Comparison of ENCODE assay signal across 8 cellular contexts in genomic region chr6:138593100-138593877, GRCh38.
DNase-seq lines count a peak whose midpoint lies in the region; ATAC-seq and TF ChIP-seq lines count a peak whose summit lies in the region.

No MANE protein-coding gene starts in this region.

- H3K9me3 ChIP-seq in HUES6 (ENCODE audit: control insufficient read depth, insufficient read depth, low read depth, low read length): no peaks in the 10 kb centered on the region
- no peaks in the 10 kb centered on the region for H3K9me3 ChIP-seq in uterus

- H3K4me1 ChIP-seq in HUES6 (ENCODE audit: control insufficient read depth, insufficient read depth, low read length) (peaks cover 59% of the 10 kb centered on the region), uterus (no peaks in the 10 kb centered on the region)

- intact Hi-C loops in uterus (cut with DNase I; ENCODE audit: low total_unique reads): loop anchor here (10.0 kb wide), 1 partner anchor 172 kb away; no protein-coding TSS in a partner anchor

- no peaks in the 10 kb centered on the region for H3K9me3 Mint-ChIP-seq in WTC11
- no peaks in the 10 kb centered on the region for H3K9me3 Mint-ChIP-seq in naive thymus-derived CD8-positive, alpha-beta T cell

- CTCF ChIA-PET in WTC11 (lab: Charles Lee): interaction anchor here (1.2 to 1.8 kb wide), 2 partner anchors 99 to 164 kb away, joined by 3 to 18 read pairs; no protein-coding TSS in a partner anchor

- H3K27me3 ChIP-seq in HUES6 (ENCODE audit: control insufficient read depth, insufficient read depth, low read length) (no peaks in the 10 kb centered on the region), uterus (no peaks in the 10 kb centered on the region)

- H3K27me3 Mint-ChIP-seq in WTC11 (ENCODE audit: low read depth): no peaks in the 10 kb centered on the region
- H3K27me3 Mint-ChIP-seq in naive thymus-derived CD8-positive, alpha-beta T cell: peaks cover 0 to 3% (median 0%) of the 10 kb centered on the region in 5 donors

- POLR2A ChIA-PET in WTC11 (lab: Charles Lee): no interaction called here
- POLR2A ChIA-PET in naive thymus-derived CD8-positive, alpha-beta T cell (lab: Charles Lee): no interaction called here

- peak; percentile 78 for ATAC-seq in GM21737 (IDR thresholded peaks at IDR 0.05; ENCODE audit: unreplicated experiment)
- ATAC-seq in WTC11: peak; percentile 20
- ATAC-seq in naive thymus-derived CD8-positive, alpha-beta T cell: peak; percentile 76 to 77

- peaks cover 78% of the 10 kb centered on the region for H3K4me1 Mint-ChIP-seq in WTC11
- H3K4me1 Mint-ChIP-seq in naive thymus-derived CD8-positive, alpha-beta T cell: peaks cover 10 to 26% (median 21%) of the 10 kb centered on the region in 4 donors

- peak overlapping the region; percentile 30 for H3K4me3 ChIP-seq in HUES6 (ENCODE audit: low read depth, low read length)
- H3K4me3 ChIP-seq in epithelial cell of esophagus (ENCODE audit: low read length): no peak overlapping the region
- no peak overlapping the region for H3K4me3 ChIP-seq in uterus

- DNase-seq in GM04504 (ENCODE audit: low read depth) (peak; percentile 97), WTC11 (ENCODE audit: low spot score) (no peak), epithelial cell of esophagus (ENCODE audit: low read depth) (peak; percentile 94), uterus (peak; percentile 29 to 65), NCI-H1436 (lab: John Stamatoyannopoulos, UW) (no peak)
- DNase-seq in naive thymus-derived CD8-positive, alpha-beta T cell: peak in 1 of 10 donors; percentile 3

- peak overlapping the region; percentile 88 for H3K27ac ChIP-seq in HUES6 (ENCODE audit: low read depth, low read length)
- H3K27ac ChIP-seq in uterus: peak overlapping the region; percentile 46 to 67

- no peaks in the 10 kb centered on the region for H3K36me3 Mint-ChIP-seq in WTC11
- H3K36me3 Mint-ChIP-seq in naive thymus-derived CD8-positive, alpha-beta T cell: no peaks in the 10 kb centered on the region

- TF ChIP-seq POLR2A in uterus (IDR thresholded peaks at IDR 0.05): no peak

- H3K9ac ChIP-seq in HUES6 (ENCODE audit: low read length): peak overlapping the region; percentile 54

- H3K36me3 ChIP-seq in HUES6 (ENCODE audit: control insufficient read depth, insufficient read depth, low read length): no peaks in the 10 kb centered on the region
- no peaks in the 10 kb centered on the region for H3K36me3 ChIP-seq in uterus

- peak overlapping the region; percentile 60 for H3K4me3 Mint-ChIP-seq in WTC11
- H3K4me3 Mint-ChIP-seq in naive thymus-derived CD8-positive, alpha-beta T cell: peak overlapping the region; percentile 0 to 74 (median 54)

- peak overlapping the region; percentile 95 for H3K27ac Mint-ChIP-seq in WTC11
- peak overlapping the region in 2 of 10 donors; percentile 9 to 65 for H3K27ac Mint-ChIP-seq in naive thymus-derived CD8-positive, alpha-beta T cell

- TF ChIP-seq CTCF in WTC11 (IDR thresholded peaks at IDR 0.05): no peak
- TF ChIP-seq CTCF in epithelial cell of esophagus (IDR thresholded peaks at IDR 0.05; ENCODE audit: insufficient read depth, low read depth, low read length, missing control alignments): no peak
- no peak for TF ChIP-seq CTCF in uterus (IDR thresholded peaks at IDR 0.05)

TF ChIP-seq in WTC11, 78 proteins besides CTCF, POLR2A, EP300 and RAD21:
- TF ChIP-seq ELF4 (CRISPR knock-in tag; IDR thresholded peaks at IDR 0.05; ENCODE audit: low read depth) (no peak), SMAD4 (CRISPR knock-in tag; IDR thresholded peaks at IDR 0.05) (no peak), GABPB1 (CRISPR knock-in tag; IDR thresholded peaks at IDR 0.05) (peak; percentile 13; the same call in 1 of the 2 replicates), ATF6 (CRISPR knock-in tag; IDR thresholded peaks at IDR 0.05) (no peak)

Comparison
In these comparisons a context has a peak if more than half of its experiments do, and no peak if none do; other contexts are left out.
1. DNase-seq: peak in GM04504 (single experiment), epithelial cell of esophagus (single experiment) and uterus (2 of 2); none in WTC11 (single experiment) and NCI-H1436 (single experiment).
2. ATAC-seq: peak in every context shown above with its lines; median percentile 78 in GM21737; 76 in naive thymus-derived CD8-positive, alpha-beta T cell; 20 in WTC11.